ENCODE assay signal across 1 cellular context in genomic region chr2:221166283-221166682, GRCh38.
TF ChIP-seq lines count a peak whose summit lies in the region.

No MANE protein-coding gene starts in this region.

TF ChIP-seq in H1, 55 proteins besides CTCF, POLR2A, EP300 and RAD21 (continued from another document):
- no peak for TF ChIP-seq CHD7 (IDR thresholded peaks at IDR 0.05; ENCODE audit: insufficient replicate concordance, low read length)
- no peak for TF ChIP-seq TAF1 (IDR thresholded peaks at IDR 0.05; ENCODE audit: low read depth, low read length)
- TF ChIP-seq KDM5A (IDR thresholded peaks at IDR 0.05; ENCODE audit: low read length): no peak
